In genomic region chr3:177479630-177480029, GRCh38 we compare ENCODE assay signal across 29 cellular contexts.
DNase-seq lines count a peak whose midpoint lies in the region; ATAC-seq, FAIRE-seq and TF ChIP-seq lines count a peak whose summit lies in the region.
"Had no signal": no experiment of that assay in that cellular context is flagged by ENCODE, and none has a peak within 500 bp of the region (broad histone marks: within the 10 kb centered on the region; RNA-seq: fewer than 3 reads in every experiment).

No MANE protein-coding gene starts in this region.

- H3K4me1 ChIP-seq in breast epithelium (peaks cover 0 to 7% of the 10 kb centered on the region in 2 donors), endothelial cell of umbilical vein (ENCODE audit: control insufficient read depth, extremely low read depth, insufficient read depth, low read length) (peaks cover 3% of the 10 kb centered on the region), uterus (peaks cover 0 to 5% of the 10 kb centered on the region in 2 donors)

- POLR2A ChIA-PET in MCF 10A (lab: Yijun Ruan, JAX): interaction anchor here (0.9 to 1.2 kb wide), 5 partner anchors 12 to 331 kb away, joined by 3 to 4 read pairs (median 3); no protein-coding TSS in a partner anchor
- POLR2A ChIA-PET in endothelial cell of umbilical vein (lab: Charles Lee): no interaction called here

- TF ChIP-seq POLR2A in breast epithelium (IDR thresholded peaks at IDR 0.05) (no peak), endothelial cell of umbilical vein (IDR thresholded peaks at IDR 0.05; ENCODE audit: low read depth, low read length) (no peak), uterus (IDR thresholded peaks at IDR 0.05) (no peak)

- H3K27ac ChIP-seq in breast epithelium: peak overlapping the region in 1 of 2 donors; percentile 26
- no peak overlapping the region for H3K27ac ChIP-seq in endothelial cell of umbilical vein (ENCODE audit: insufficient read depth, low read depth, low read length)
- H3K27ac ChIP-seq in uterus: peak overlapping the region; percentile 44 to 67
- H3K27ac ChIP-seq: ovary had no signal

- no peak overlapping the region for H3K9ac ChIP-seq in endothelial cell of umbilical vein (replicated peaks; ENCODE audit: extremely low read depth, insufficient read depth, low read length)

- peaks cover 30% of the 10 kb centered on the region for H3K4me1 Mint-ChIP-seq in MCF 10A (ENCODE audit: insufficient read depth, unreplicated experiment)
- peaks cover 48% of the 10 kb centered on the region for H3K4me1 Mint-ChIP-seq in osteocyte (ENCODE audit: unreplicated experiment)
- H3K4me1 Mint-ChIP-seq in natural killer cell treated with Interleukin-12 subunit alpha and Interleukin-12 subunit beta and Interleukin-15 and Interleukin-18, amount 100 ng/mL, for 72 hours (ENCODE audit: low read depth in 2 of 2): peaks cover 0 to 2% of the 10 kb centered on the region in 2 donors
- H3K4me1 Mint-ChIP-seq in activated naive CD8-positive, alpha-beta T cell treated with anti-CD3 and anti-CD28 coated beads for 36 hours: no peaks in the 10 kb centered on the region
- H3K4me1 Mint-ChIP-seq: activated B cell treated with CpG ODN at 0.5 μM for 24 hours; activated naive CD4-positive, alpha-beta T cell treated with anti-CD3 and anti-CD28 coated beads, Interleukin-2, amount 50 U/mL, for 24 hours; activated T-helper 17 cell treated with anti-CD3 and anti-CD28 coated beads, Interleukin-2, amount 50 U/mL, for 72 hours had no signal

- FAIRE-seq in endothelial cell of umbilical vein (lab: Jason Lieb, UNC): peak; percentile 37
- FAIRE-seq: H54 had no signal

- DNase-seq in MCF 10A (ENCODE audit: unreplicated experiment): no peak
- DNase-seq in breast epithelium (ENCODE audit: low spot score in 2 of 2): no peak
- no peak for DNase-seq in endothelial cell of umbilical vein (ENCODE audit: low read depth, low spot score)
- no peak for DNase-seq in osteocyte (ENCODE audit: extremely low spot score, unreplicated experiment)
- DNase-seq in uterus: no peak
- DNase-seq in natural killer cell treated with Interleukin-12 subunit alpha and Interleukin-12 subunit beta and Interleukin-15 and Interleukin-18, amount 100 ng/mL, for 72 hours (ENCODE audit: low spot score): no peak
- no peak for DNase-seq in activated naive CD8-positive, alpha-beta T cell treated with anti-CD3 and anti-CD28 coated beads for 36 hours
- no peak for DNase-seq in DMS53 (lab: John Stamatoyannopoulos, UW)
- DNase-seq: activated B cell treated with CpG ODN at 0.5 μM for 24 hours; aorta; BE2C; central memory CD4-positive, alpha-beta T cell; DND-41; heart left ventricle; mesendoderm; NCI-H1048; NCI-H187; NCI-H226; NCI-H748 treated with DMSO at 0.1 percent for 48 hours; ovary; stimulated activated CD4-positive, alpha-beta T cell treated with anti-CD3 and anti-CD28 coated beads, Interleukin-4, amount 100 ng/mL, for 4 hours; stimulated activated naive CD4-positive, alpha-beta T cell treated with Interleukin-2 at 50 U/mL for 16 hours; T-helper 9 cell had no signal

- H3K27me3 Mint-ChIP-seq in MCF 10A (ENCODE audit: insufficient read depth, unreplicated experiment) (no peaks in the 10 kb centered on the region), osteocyte (ENCODE audit: unreplicated experiment) (no peaks in the 10 kb centered on the region)
- H3K27me3 Mint-ChIP-seq in natural killer cell treated with Interleukin-12 subunit alpha and Interleukin-12 subunit beta and Interleukin-15 and Interleukin-18, amount 100 ng/mL, for 72 hours: no peaks in the 10 kb centered on the region
- H3K27me3 Mint-ChIP-seq in activated naive CD8-positive, alpha-beta T cell treated with anti-CD3 and anti-CD28 coated beads for 36 hours: no peaks in the 10 kb centered on the region
- H3K27me3 Mint-ChIP-seq: activated B cell treated with CpG ODN at 0.5 μM for 24 hours; activated naive CD4-positive, alpha-beta T cell treated with anti-CD3 and anti-CD28 coated beads, Interleukin-2, amount 50 U/mL, for 24 hours; activated T-helper 17 cell treated with anti-CD3 and anti-CD28 coated beads, Interleukin-2, amount 50 U/mL, for 72 hours had no signal

- H3K27me3 ChIP-seq in breast epithelium (no peaks in the 10 kb centered on the region), endothelial cell of umbilical vein (ENCODE audit: control insufficient read depth in 2 of 2, insufficient read depth in 2 of 2, low read length in 2 of 2) (no peaks in the 10 kb centered on the region), uterus (no peaks in the 10 kb centered on the region)
- H3K27me3 ChIP-seq: BE2C, heart left ventricle, ovary, right atrium auricular region, tibial nerve had no signal

- BruUV-seq in MCF 10A (replicated peaks; lab: Mats Ljungman, UMichigan) (no TSS peak), endothelial cell of umbilical vein (replicated peaks; lab: Mats Ljungman, UMichigan) (no TSS peak)

- dilution Hi-C loops in endothelial cell of umbilical vein (cut with MboI; ENCODE audit: extremely low pct_ligation_motif_present, low sequenced_read_pairs): no loop called here

- H3K27ac Mint-ChIP-seq in MCF 10A (ENCODE audit: low read depth, unreplicated experiment): peak overlapping the region; percentile 92
- peak overlapping the region; percentile 92 for H3K27ac Mint-ChIP-seq in osteocyte (ENCODE audit: unreplicated experiment)
- no peak overlapping the region for H3K27ac Mint-ChIP-seq in natural killer cell treated with Interleukin-12 subunit alpha and Interleukin-12 subunit beta and Interleukin-15 and Interleukin-18, amount 100 ng/mL, for 72 hours
- no peak overlapping the region for H3K27ac Mint-ChIP-seq in activated naive CD8-positive, alpha-beta T cell treated with anti-CD3 and anti-CD28 coated beads for 36 hours
- H3K27ac Mint-ChIP-seq: activated B cell treated with CpG ODN at 0.5 μM for 24 hours; activated naive CD4-positive, alpha-beta T cell treated with anti-CD3 and anti-CD28 coated beads, Interleukin-2, amount 50 U/mL, for 24 hours; activated T-helper 17 cell treated with anti-CD3 and anti-CD28 coated beads, Interleukin-2, amount 50 U/mL, for 72 hours had no signal

- no peaks in the 10 kb centered on the region for H4K20me1 ChIP-seq in endothelial cell of umbilical vein (replicated peaks; ENCODE audit: control insufficient read depth, extremely low read depth, insufficient read depth, low read length)

- no peak overlapping the region for H2AFZ ChIP-seq in endothelial cell of umbilical vein (ENCODE audit: low read depth, low read length)

- H3K4me3 ChIP-seq in breast epithelium: no peak overlapping the region
- H3K4me3 ChIP-seq in endothelial cell of umbilical vein (replicated peaks in 1 of 3; ENCODE audit: insufficient read depth in 1 of 3, low read depth in 1 of 3, low read length in 3 of 3): no peak overlapping the region
- H3K4me3 ChIP-seq in uterus: no peak overlapping the region
- H3K4me3 ChIP-seq: heart left ventricle, ovary, right atrium auricular region, tibial nerve had no signal

- H3K36me3 ChIP-seq in breast epithelium (no peaks in the 10 kb centered on the region), endothelial cell of umbilical vein (ENCODE audit: control insufficient read depth in 2 of 2, extremely low read depth in 1 of 2, insufficient read depth in 2 of 2, low read length in 2 of 2) (no peaks in the 10 kb centered on the region), uterus (no peaks in the 10 kb centered on the region)
- H3K36me3 ChIP-seq: BE2C, heart left ventricle, ovary, right atrium auricular region, tibial nerve had no signal

- no peak for ATAC-seq in natural killer cell treated with Interleukin-12 subunit alpha and Interleukin-12 subunit beta and Interleukin-15 and Interleukin-18, amount 100 ng/mL, for 72 hours
- ATAC-seq: activated T-helper 17 cell treated with anti-CD3 and anti-CD28 coated beads, Interleukin-2, amount 50 U/mL, for 72 hours; Right ventricle myocardium inferior had no signal

- CTCF ChIA-PET in MCF 10A (lab: Yijun Ruan, JAX) (interaction anchor here (0.6 to 1.1 kb wide), 4 partner anchors 9 to 312 kb away, joined by 3 to 4 read pairs (median 3); no protein-coding TSS in a partner anchor), endothelial cell of umbilical vein (lab: Charles Lee) (no interaction called here)

- TF ChIP-seq CTCF in MCF 10A (IDR thresholded peaks at IDR 0.05; ENCODE audit: unreplicated experiment) (no peak), breast epithelium (IDR thresholded peaks at IDR 0.05) (no peak), endothelial cell of umbilical vein (IDR thresholded peaks at IDR 0.05; ENCODE audit: extremely low read depth in 1 of 2, insufficient read depth in 1 of 2, low read depth in 1 of 2, low read length in 2 of 2) (no peak), osteocyte (IDR thresholded peaks at IDR 0.05) (no peak), uterus (IDR thresholded peaks at IDR 0.05) (no peak)

- H3K36me3 Mint-ChIP-seq in MCF 10A (ENCODE audit: insufficient read depth, unreplicated experiment) (peaks cover 7% of the 10 kb centered on the region), osteocyte (ENCODE audit: unreplicated experiment) (peaks cover 3% of the 10 kb centered on the region)
- H3K36me3 Mint-ChIP-seq in natural killer cell treated with Interleukin-12 subunit alpha and Interleukin-12 subunit beta and Interleukin-15 and Interleukin-18, amount 100 ng/mL, for 72 hours: no peaks in the 10 kb centered on the region
- H3K36me3 Mint-ChIP-seq in activated naive CD8-positive, alpha-beta T cell treated with anti-CD3 and anti-CD28 coated beads for 36 hours: no peaks in the 10 kb centered on the region
- H3K36me3 Mint-ChIP-seq: activated naive CD4-positive, alpha-beta T cell treated with anti-CD3 and anti-CD28 coated beads, Interleukin-2, amount 50 U/mL, for 24 hours had no signal

- intact Hi-C loops in MCF 10A (cut with micrococcal nuclease) (loop anchor here (10.0 kb wide), 2 partner anchors 115 to 335 kb away; no protein-coding TSS in a partner anchor), breast epithelium (cut with DNase I; ENCODE audit: low total_unique reads) (no loop called here), endothelial cell of umbilical vein (cut with micrococcal nuclease) (no loop called here), uterus (cut with DNase I; ENCODE audit: low total_unique reads) (no loop called here)

- H3K79me2 ChIP-seq in endothelial cell of umbilical vein (ENCODE audit: control insufficient read depth, insufficient read depth, low read length): no peaks in the 10 kb centered on the region

- no peak overlapping the region for H3K4me2 ChIP-seq in endothelial cell of umbilical vein (ENCODE audit: insufficient read depth, low read length)

- H3K9me3 ChIP-seq in breast epithelium: no peaks in the 10 kb centered on the region
- no peaks in the 10 kb centered on the region for H3K9me3 ChIP-seq in endothelial cell of umbilical vein (replicated peaks; ENCODE audit: control insufficient read depth, insufficient read depth, low read length)
- H3K9me3 ChIP-seq in uterus: no peaks in the 10 kb centered on the region
- H3K9me3 ChIP-seq: BE2C, heart left ventricle, ovary, right atrium auricular region, tibial nerve had no signal

- no peaks in the 10 kb centered on the region for H3K9me1 ChIP-seq in endothelial cell of umbilical vein (replicated peaks; ENCODE audit: control insufficient read depth, extremely low read depth, insufficient read depth, low read length)

- H3K4me3 Mint-ChIP-seq in MCF 10A (ENCODE audit: unreplicated experiment) (no peak overlapping the region), osteocyte (ENCODE audit: unreplicated experiment) (no peak overlapping the region)
- H3K4me3 Mint-ChIP-seq in natural killer cell treated with Interleukin-12 subunit alpha and Interleukin-12 subunit beta and Interleukin-15 and Interleukin-18, amount 100 ng/mL, for 72 hours: no peak overlapping the region
- no peak overlapping the region for H3K4me3 Mint-ChIP-seq in activated naive CD8-positive, alpha-beta T cell treated with anti-CD3 and anti-CD28 coated beads for 36 hours
- H3K4me3 Mint-ChIP-seq: activated B cell treated with CpG ODN at 0.5 μM for 24 hours; activated naive CD4-positive, alpha-beta T cell treated with anti-CD3 and anti-CD28 coated beads, Interleukin-2, amount 50 U/mL, for 24 hours; activated T-helper 17 cell treated with anti-CD3 and anti-CD28 coated beads, Interleukin-2, amount 50 U/mL, for 72 hours had no signal

- H3K9me3 Mint-ChIP-seq in MCF 10A (ENCODE audit: unreplicated experiment) (no peaks in the 10 kb centered on the region), osteocyte (ENCODE audit: unreplicated experiment) (peaks cover 5% of the 10 kb centered on the region)
- no peaks in the 10 kb centered on the region for H3K9me3 Mint-ChIP-seq in natural killer cell treated with Interleukin-12 subunit alpha and Interleukin-12 subunit beta and Interleukin-15 and Interleukin-18, amount 100 ng/mL, for 72 hours
- no peaks in the 10 kb centered on the region for H3K9me3 Mint-ChIP-seq in activated naive CD8-positive, alpha-beta T cell treated with anti-CD3 and anti-CD28 coated beads for 36 hours
- H3K9me3 Mint-ChIP-seq: activated B cell treated with CpG ODN at 0.5 μM for 24 hours; activated naive CD4-positive, alpha-beta T cell treated with anti-CD3 and anti-CD28 coated beads, Interleukin-2, amount 50 U/mL, for 24 hours; activated T-helper 17 cell treated with anti-CD3 and anti-CD28 coated beads, Interleukin-2, amount 50 U/mL, for 72 hours had no signal

Comparison
In these comparisons a context has a peak if more than half of its experiments do, and no peak if none do; other contexts are left out.
1. H3K27ac Mint-ChIP-seq: peak in MCF 10A (single experiment) and osteocyte (single experiment); none in natural killer cell treated with Interleukin-12 subunit alpha and Interleukin-12 subunit beta and Interleukin-15 and Interleukin-18, amount 100 ng/mL, for 72 hours (0 of 2) and activated naive CD8-positive, alpha-beta T cell treated with anti-CD3 and anti-CD28 coated beads for 36 hours (single experiment).